In genomic region chr5:116576043-116576713, GRCh38 we compare ENCODE assay signal across 8 cellular contexts. TPM values are rescaled to one million over a fixed set of nuclear protein-coding genes. Genes with fewer than 3 reads are reported as not detected.
A peak's percentile ranks its signal among the peaks of the same experiment; 100 is the strongest.
DNase-seq lines count a peak whose midpoint lies in the region; ATAC-seq, FAIRE-seq and TF ChIP-seq lines count a peak whose summit lies in the region.

No MANE protein-coding gene starts in this region.

- peaks cover 29% of the 10 kb centered on the region for H3K4me1 Mint-ChIP-seq in stimulated activated effector memory CD8-positive, alpha-beta T cell treated with anti-CD3 and anti-CD28 coated beads, Interleukin-12 subunit alpha, Interleukin-12 subunit beta, amount 100 ng/mL, for 72 hours

- H3K27ac ChIP-seq in SK-N-SH (ENCODE audit: low read depth in 2 of 2, low read length in 1 of 2), result peak overlapping the region in 1 of 2 experiments; percentile 36; a peak in 1 of 4 replicates
- no peak overlapping the region for H3K27ac ChIP-seq in duodenal mucosa (ENCODE audit: low read depth, low read length)
- H3K27ac ChIP-seq in HepG2 (ENCODE audit: extremely low read length, insufficient read depth, low read length), result no peak overlapping the region

- H3K27me3 ChIP-seq in SK-N-SH (ENCODE audit: insufficient read depth) (peaks cover 50% of the 10 kb centered on the region), duodenal mucosa (ENCODE audit: control insufficient read depth in 1 of 2, insufficient read depth in 2 of 2, low read length in 2 of 2) (peaks cover 8 to 19% of the 10 kb centered on the region in 2 donors), HepG2 (ENCODE audit: control insufficient read depth in 1 of 2, insufficient read depth in 2 of 2, low read length in 2 of 2) (peaks cover 1 to 9% of the 10 kb centered on the region in 2 experiments; a peak in 1 of 5 replicates)

- H3K36me3 Mint-ChIP-seq in stimulated activated effector memory CD8-positive, alpha-beta T cell treated with anti-CD3 and anti-CD28 coated beads, Interleukin-12 subunit alpha, Interleukin-12 subunit beta, amount 100 ng/mL, for 72 hours, result no peaks in the 10 kb centered on the region

- TF ChIP-seq CTCF in SK-N-SH (IDR thresholded peaks at IDR 0.05), result peak; percentile 84
- TF ChIP-seq CTCF in HepG2 (CRISPR knock-in tag; IDR thresholded peaks at IDR 0.05), result peak; percentile 84

- no peaks in the 10 kb centered on the region for H3F3A ChIP-seq in SK-N-SH (replicated peaks; ENCODE audit: insufficient read depth)

- H3K4me2 ChIP-seq in SK-N-SH, result peak overlapping the region; percentile 99
- no peak overlapping the region for H3K4me2 ChIP-seq in HepG2 (ENCODE audit: low read depth, low read length)

- TF ChIP-seq RAD21 in SK-N-SH (IDR thresholded peaks at IDR 0.05; ENCODE audit: low read length) (peak; percentile 83), HepG2 (CRISPR knock-in tag; IDR thresholded peaks at IDR 0.05) (peak; percentile 40; the same call in 1 of the 2 replicates)

- intact Hi-C loops in HepG2 (cut with micrococcal nuclease; ENCODE audit: unreplicated experiment), result loop anchor here (1.0 to 10.0 kb wide), 3 partner anchors 71 to 372 kb away; no protein-coding TSS in a partner anchor

- in situ Hi-C loops in HepG2 (cut with HindIII; ENCODE audit: extremely low pct_ligation_motif_present, low pct_unique_long_range_greater_than_20kb), result loop anchor here (5.0 kb wide), 1 partner anchor 366 kb away; no protein-coding TSS in a partner anchor

- H3K9ac ChIP-seq in SK-N-SH, result no peak overlapping the region
- peak overlapping the region; percentile 69 to 73 for H3K9ac ChIP-seq in duodenal mucosa (ENCODE audit: low read depth in 1 of 2, low read length in 2 of 2)
- no peak overlapping the region for H3K9ac ChIP-seq in HepG2 (ENCODE audit: insufficient read depth, low read depth, low read length)

- POLR2A ChIA-PET in SK-N-SH (lab: Yijun Ruan, JAX), result no interaction called here
- POLR2A ChIA-PET in HepG2 (lab: Yijun Ruan, JAX), result no interaction called here

- peaks cover 3% of the 10 kb centered on the region for H3K9me3 Mint-ChIP-seq in stimulated activated effector memory CD8-positive, alpha-beta T cell treated with anti-CD3 and anti-CD28 coated beads, Interleukin-12 subunit alpha, Interleukin-12 subunit beta, amount 100 ng/mL, for 72 hours

- TF ChIP-seq EP300 in SK-N-SH (IDR thresholded peaks at IDR 0.05; ENCODE audit: borderline replicate concordance in 1 of 2, low read depth in 1 of 2, low read length in 1 of 2), result no peak
- no peak for TF ChIP-seq EP300 in HepG2 (IDR thresholded peaks at IDR 0.05; ENCODE audit: low read depth in 2 of 2, low read length in 2 of 2)
- no peak for TF ChIP-seq EP300 in HepG2 (CRISPR knock-in tag; IDR thresholded peaks at IDR 0.05; ENCODE audit: borderline replicate concordance)

- H3K36me3 ChIP-seq in SK-N-SH (replicated peaks in 1 of 2; ENCODE audit: control insufficient read depth in 1 of 2, insufficient read depth in 2 of 2, low read length in 1 of 2) (no peaks in the 10 kb centered on the region), duodenal mucosa (ENCODE audit: control insufficient read depth in 1 of 2, insufficient read depth in 2 of 2, low read length in 2 of 2) (no peaks in the 10 kb centered on the region), HepG2 (replicated peaks in 1 of 2; ENCODE audit: control insufficient read depth in 1 of 2, insufficient read depth in 2 of 2, low read length in 2 of 2) (no peaks in the 10 kb centered on the region)

- H4K20me1 ChIP-seq in SK-N-SH (ENCODE audit: insufficient read depth), result no peaks in the 10 kb centered on the region
- no peaks in the 10 kb centered on the region for H4K20me1 ChIP-seq in HepG2 (ENCODE audit: insufficient read depth, low read length)

- no peak overlapping the region for H3K27ac Mint-ChIP-seq in stimulated activated effector memory CD8-positive, alpha-beta T cell treated with anti-CD3 and anti-CD28 coated beads, Interleukin-12 subunit alpha, Interleukin-12 subunit beta, amount 100 ng/mL, for 72 hours

- CTCF ChIA-PET in SK-N-SH (lab: Yijun Ruan, JAX), result interaction anchor here (0.5 to 6.5 kb wide), 21 partner anchors 9 to 1702 kb away, joined by 3 to 46 read pairs (median 4); no protein-coding TSS in a partner anchor
- CTCF ChIA-PET in HepG2 (lab: Yijun Ruan, JAX; ENCODE audit: low intra/inter-chr PET ratio, low total read pairs), result interaction anchor here (2.8 kb wide), 1 partner anchor 372 kb away, joined by 17 read pairs; no protein-coding TSS in a partner anchor

- peaks cover 0 to 22% of the 10 kb centered on the region in 2 experiments; a peak in 1 of 4 replicates for H3K4me1 ChIP-seq in SK-N-SH (ENCODE audit: control insufficient read depth in 1 of 2, insufficient read depth in 2 of 2, low read depth in 1 of 2, low read length in 1 of 2)
- peaks cover 0 to 14% of the 10 kb centered on the region in 2 donors for H3K4me1 ChIP-seq in duodenal mucosa (ENCODE audit: control insufficient read depth in 1 of 2, insufficient read depth in 2 of 2, low read length in 2 of 2)
- peaks cover 27% of the 10 kb centered on the region for H3K4me1 ChIP-seq in HepG2 (ENCODE audit: insufficient read depth, low read length)

- no peak for FAIRE-seq in HepG2 (lab: Jason Lieb, UNC)

- no peaks in the 10 kb centered on the region for H3K9me3 ChIP-seq in SK-N-SH
- H3K9me3 ChIP-seq in duodenal mucosa (ENCODE audit: control insufficient read depth in 1 of 2, low read length in 2 of 2), result no peaks in the 10 kb centered on the region
- no peaks in the 10 kb centered on the region for H3K9me3 ChIP-seq in HepG2 (ENCODE audit: low read length)

- H3K4me3 ChIP-seq in SK-N-SH (ENCODE audit: low read depth in 2 of 2, low read length in 1 of 2) (peak overlapping the region; percentile 56 to 76), duodenal mucosa (ENCODE audit: low read depth in 1 of 2, low read length in 2 of 2) (peak overlapping the region; percentile 87 to 88), HepG2 (replicated peaks in 1 of 3; ENCODE audit: insufficient read depth in 1 of 3, low read depth in 2 of 3, low read length in 3 of 3) (no peak overlapping the region)

- WGBS in SK-N-SH (ENCODE audit: low lambda C conversion rate), result 10% methylated on average over 18 of the region's 44 CpGs
- 64% methylated on average over 27 of the region's 44 CpGs for WGBS in HepG2 (ENCODE audit: low lambda C conversion rate)

- peak; percentile 43 for ATAC-seq in GM19372 (IDR thresholded peaks at IDR 0.05; ENCODE audit: low read depth, unreplicated experiment)
- ATAC-seq in HG03378 (IDR thresholded peaks at IDR 0.05; ENCODE audit: unreplicated experiment), result peak; percentile 21
- ATAC-seq in HepG2, result peak; percentile 7; the same call in 2 of the 3 replicates
- peak; percentile 60 for ATAC-seq in stimulated activated effector memory CD8-positive, alpha-beta T cell treated with anti-CD3 and anti-CD28 coated beads, Interleukin-12 subunit alpha, Interleukin-12 subunit beta, amount 100 ng/mL, for 72 hours

- no peaks in the 10 kb centered on the region for H3K9me2 ChIP-seq in SK-N-SH

- no peak for TF ChIP-seq POLR2A in HepG2 (IDR thresholded peaks at IDR 0.05; ENCODE audit: insufficient read depth in 1 of 2, low read depth in 2 of 2, low read length in 2 of 2)

- H2AFZ ChIP-seq in SK-N-SH (ENCODE audit: low read depth) (peak overlapping the region; percentile 63), HepG2 (ENCODE audit: low read length) (no peak overlapping the region)

- BruUV-seq in HepG2 (replicated peaks; lab: Mats Ljungman, UMichigan), result no TSS peak

- DNase-seq in DMS114 treated with DMSO at 0.1 percent for 48 hours (lab: John Stamatoyannopoulos, UW; ENCODE audit: unreplicated experiment) (peak; percentile 38), SK-N-SH (peak; percentile 94), HepG2 (ENCODE audit: low spot score) (peak; percentile 24), mesenteric fat pad (ENCODE audit: low spot score) (no peak)
- DNase-seq in stimulated activated effector memory CD8-positive, alpha-beta T cell treated with anti-CD3 and anti-CD28 coated beads, Interleukin-12 subunit alpha, Interleukin-12 subunit beta, amount 100 ng/mL, for 72 hours (ENCODE audit: low spot score in 2 of 2), result peak in 1 of 2 donors; percentile 61

- H3K79me2 ChIP-seq in SK-N-SH (ENCODE audit: insufficient read depth) (no peaks in the 10 kb centered on the region), HepG2 (ENCODE audit: insufficient read depth, low read length) (peaks cover 31% of the 10 kb centered on the region)

- H3K4me3 Mint-ChIP-seq in stimulated activated effector memory CD8-positive, alpha-beta T cell treated with anti-CD3 and anti-CD28 coated beads, Interleukin-12 subunit alpha, Interleukin-12 subunit beta, amount 100 ng/mL, for 72 hours, result peak overlapping the region; percentile 59

TF ChIP-seq in SK-N-SH, 30 proteins besides CTCF, POLR2A, EP300 and RAD21 (continues in another document):
- peak; percentile 36; the same call in 1 of the 2 replicates for TF ChIP-seq NRF1 (IDR thresholded peaks at IDR 0.05; ENCODE audit: low read depth, low read length)

TF ChIP-seq in HepG2, 621 proteins besides CTCF, POLR2A, EP300 and RAD21 (continues in another document):
- no peak for TF ChIP-seq ZC3H13 (CRISPR knock-in tag; IDR thresholded peaks at IDR 0.05)

RNA-seq across cellular contexts. Expression of gene SEMA6A, which starts 1.6 kb away (rescaled TPM):
- polyA plus RNA-seq in SK-N-SH (2012; rRNA removed) (0.18 and 0.29 TPM in 2 replicates), HepG2 (2011; rRNA removed) (4.6 and 6.5 TPM in 2 replicates)
- polyA plus RNA-seq in SK-N-SH (2012; cell fraction: cytosol; rRNA removed), result 0.30 and 0.31 TPM in 2 replicates
- 0.77 and 0.98 TPM in 2 replicates for polyA plus RNA-seq in SK-N-SH (2012; cell fraction: nucleus; rRNA removed)
- total RNA-seq in HepG2 (2016; rRNA removed; fragmentation: Illumina TruSeq; extraction: Trizol) (2.9 and 5.1 TPM in 2 replicates), mesenteric fat pad (24.0 TPM)
- 2.5 and 3.1 TPM in 2 replicates for total RNA-seq in HepG2 (2016; cell fraction: cytosol; rRNA removed; fragmentation: Illumina TruSeq; extraction: Trizol; ENCODE audit: low read depth)
- total RNA-seq in HepG2 (2016; cell fraction: insoluble cytoplasmic fraction; rRNA removed; fragmentation: Illumina TruSeq; extraction: Trizol), result 3.4 and 5.4 TPM in 2 replicates
- total RNA-seq in HepG2 (2016; cell fraction: membrane; rRNA removed; fragmentation: Illumina TruSeq; extraction: Trizol), result 1.7 and 2.8 TPM in 2 replicates
- total RNA-seq in HepG2 (2016; cell fraction: nucleus; rRNA removed; fragmentation: Illumina TruSeq; extraction: Trizol), result 21.0 and 23.5 TPM in 2 replicates
- 3.4 and 5.4 TPM in 2 replicates for polyA plus RNA-seq in HepG2 (2011; cell fraction: cytosol; rRNA removed)
- polyA plus RNA-seq in HepG2 (2011; cell fraction: nucleus; rRNA removed), result 11.1 and 19.1 TPM in 2 replicates
- polyA plus RNA-seq in HepG2 (2012), result 3.4 and 4.0 TPM in 2 replicates
- polyA plus RNA-seq in HepG2 (2016; cell fraction: cytosol; fragmentation: Illumina TruSeq; extraction: Trizol; ENCODE audit: low read depth), result 0.33 and 0.82 TPM in 2 replicates
- polyA plus RNA-seq in HepG2 (2016; cell fraction: insoluble cytoplasmic fraction; fragmentation: Illumina TruSeq; extraction: Trizol; ENCODE audit: low read depth), result 2.0 and 3.2 TPM in 2 replicates
- 0.60 and 0.90 TPM in 2 replicates for polyA plus RNA-seq in HepG2 (2016; cell fraction: membrane; fragmentation: Illumina TruSeq; extraction: Trizol; ENCODE audit: low read depth)
- polyA plus RNA-seq in HepG2 (2016; cell fraction: nucleus; fragmentation: Illumina TruSeq; extraction: Trizol; ENCODE audit: insufficient read depth, low read depth), result 12.6 and 13.9 TPM in 2 replicates
- polyA minus RNA-seq in HepG2 (2011; rRNA and poly(A)+ RNA removed; ENCODE audit: low replicate concordance), result 0.14 and 17.4 TPM in 2 replicates
- 8.4 and 16.5 TPM in 2 replicates for polyA minus RNA-seq in HepG2 (2011; cell fraction: cytosol; rRNA and poly(A)+ RNA removed)
- polyA minus RNA-seq in HepG2 (2011; cell fraction: nucleus; rRNA and poly(A)+ RNA removed), result 49.6 and 67.6 TPM in 2 replicates

Comparison
In these comparisons a context has a peak if more than half of its experiments do, and no peak if none do; other contexts are left out.
1. ATAC-seq: peak in every context shown above with its lines; median percentile 60 in stimulated activated effector memory CD8-positive, alpha-beta T cell treated with anti-CD3 and anti-CD28 coated beads, Interleukin-12 subunit alpha, Interleukin-12 subunit beta, amount 100 ng/mL, for 72 hours; 43 in GM19372; 21 in HG03378; 7 in HepG2.
2. H3K4me3 ChIP-seq: peak in SK-N-SH (2 of 2) and duodenal mucosa (2 of 2); none in HepG2 (0 of 3).
3. H3K9ac ChIP-seq: peak in duodenal mucosa (2 of 2); none in SK-N-SH (single experiment) and HepG2 (single experiment).